In genomic region chr22:29578462-29578861, GRCh38 we compare ENCODE assay signal across 13 cellular contexts. TPM values are rescaled to one million over a fixed set of nuclear protein-coding genes. Genes with fewer than 3 reads are reported as not detected.
DNase-seq lines count a peak whose midpoint lies in the region; TF ChIP-seq lines count a peak whose summit lies in the region.
"Had no signal": no experiment of that assay in that cellular context is flagged by ENCODE, and none has a peak within 500 bp of the region (broad histone marks: within the 10 kb centered on the region; RNA-seq: fewer than 3 reads in every experiment).

No MANE protein-coding gene starts in this region.

- no peak for TF ChIP-seq CTCF in HEK293 (tag by site-specific recombination; IDR thresholded peaks at IDR 0.05)
- no peak for TF ChIP-seq CTCF in OCI-LY7 (conservative IDR thresholded peaks at IDR 0.05; ENCODE audit: low read length)
- TF ChIP-seq CTCF in neural crest cell (conservative IDR thresholded peaks at IDR 0.05) = no peak

- H3K4me1 ChIP-seq in HEK293 (ENCODE audit: control insufficient read depth, insufficient read depth, low read length) (no peaks in the 10 kb centered on the region), OCI-LY7 (ENCODE audit: insufficient read depth, low read length, poor library complexity, severe bottlenecking) (peaks cover 9% of the 10 kb centered on the region), GM23248 (ENCODE audit: insufficient read depth) (no peaks in the 10 kb centered on the region)

- BruUV-seq in OCI-LY7 (replicated peaks; lab: Mats Ljungman, UMichigan) = TSS peak; percentile 37

- H3K4me3 Mint-ChIP-seq in neural crest cell = peak overlapping the region; percentile 57

- H3K9me3 Mint-ChIP-seq in neural crest cell = no peaks in the 10 kb centered on the region
- H3K9me3 Mint-ChIP-seq: CD4-positive, alpha-beta memory T cell had no signal

- peaks cover 20% of the 10 kb centered on the region for H3K4me1 Mint-ChIP-seq in neural crest cell

- H3K27me3 ChIP-seq in GM23248 (replicated peaks; ENCODE audit: insufficient read depth) = no peaks in the 10 kb centered on the region

- no peak overlapping the region for H3K9ac ChIP-seq in GM23248

- WGBS in GM23248 (ENCODE audit: low coverage in 1 of 2, low lambda C conversion rate in 2 of 2, missing lambda C conversion rate in 2 of 2), 2 experiments = 80 to 81% methylated on average over 2 of the region's 2 CpGs

- H3K27ac Mint-ChIP-seq in neural crest cell (ENCODE audit: unreplicated experiment) = no peak overlapping the region
- H3K27ac Mint-ChIP-seq: CD4-positive, alpha-beta memory T cell had no signal

- DNase-seq in OCI-LY7 (ENCODE audit: low spot score) = no peak
- DNase-seq in neural crest cell (ENCODE audit: low read depth, low spot score) = no peak
- no peak for DNase-seq in ureter (ENCODE audit: low spot score)
- no peak for DNase-seq in anterior cingulate cortex (lab: John Stamatoyannopoulos, UW)
- no peak for DNase-seq in GM23248
- DNase-seq: C1 segment of cervical spinal cord; CD4-positive, alpha-beta memory T cell; COR-L47; DMS153; DND-41; H7; HCEC 1CT had no signal

- H3K79me2 ChIP-seq in OCI-LY7 (ENCODE audit: insufficient read depth, low read depth, low read length) (no peaks in the 10 kb centered on the region), GM23248 (ENCODE audit: insufficient read depth) (0 out of 2 replicates have a peak, but pooled peaks cover 5% of the 10 kb centered on the region)

- H4K20me1 ChIP-seq in OCI-LY7 (ENCODE audit: insufficient read depth, low read length) = no peaks in the 10 kb centered on the region
- H4K20me1 ChIP-seq in GM23248 (ENCODE audit: insufficient read depth) = no peaks in the 10 kb centered on the region

- CTCF ChIA-PET in HEK293 (lab: Yijun Ruan, JAX) (interaction anchor here (1.1 kb wide), 1 partner anchor 16 kb away, joined by 4 read pairs; no protein-coding TSS in a partner anchor), OCI-LY7 (lab: Charles Lee; ENCODE audit: unreplicated experiment) (no interaction called here)

- H3K4me2 ChIP-seq in OCI-LY7 (ENCODE audit: low read length) = no peak overlapping the region
- no peak overlapping the region for H3K4me2 ChIP-seq in GM23248 (ENCODE audit: unreplicated experiment)

- H3K27me3 Mint-ChIP-seq in neural crest cell (ENCODE audit: low read depth) = no peaks in the 10 kb centered on the region
- H3K27me3 Mint-ChIP-seq: CD4-positive, alpha-beta memory T cell had no signal

- H3K4me3 ChIP-seq in HEK293 (ENCODE audit: low read depth, low read length) (no peak overlapping the region), OCI-LY7 (ENCODE audit: low read depth, low read length, poor library complexity, severe bottlenecking) (no peak overlapping the region), GM23248 (no peak overlapping the region)

- intact Hi-C loops in OCI-LY7 (cut with micrococcal nuclease; ENCODE audit: unreplicated experiment) = no loop called here

- H3K9me2 ChIP-seq in OCI-LY7 (ENCODE audit: insufficient read depth, low read length) = no peaks in the 10 kb centered on the region
- no peaks in the 10 kb centered on the region for H3K9me2 ChIP-seq in GM23248 (ENCODE audit: insufficient read depth)

- H3K36me3 ChIP-seq in HEK293 (ENCODE audit: control insufficient read depth in 2 of 2, insufficient read depth in 1 of 2, low read length in 2 of 2) (peaks cover 4 to 10% of the 10 kb centered on the region in 2 experiments; a peak in 2 of 3 replicates), OCI-LY7 (ENCODE audit: insufficient read depth, low read length) (no peaks in the 10 kb centered on the region), GM23248 (ENCODE audit: low read depth) (no peaks in the 10 kb centered on the region)

- H3K9me3 ChIP-seq in HEK293 (ENCODE audit: control insufficient read depth, insufficient read depth, low read depth, low read length) (no peaks in the 10 kb centered on the region), OCI-LY7 (ENCODE audit: low read length) (no peaks in the 10 kb centered on the region), GM23248 (ENCODE audit: low read depth) (no peaks in the 10 kb centered on the region)

- POLR2A ChIA-PET in HEK293 (lab: Yijun Ruan, JAX) (interaction anchor here (0.6 to 2.4 kb wide), 5 partner anchors 18 to 675 kb away, joined by 3 to 19 read pairs (median 6); partner anchors contain the start of gene THOC5), OCI-LY7 (lab: Charles Lee) (no interaction called here)

- peaks cover 2% of the 10 kb centered on the region for H3K36me3 Mint-ChIP-seq in neural crest cell (ENCODE audit: low read depth)

- H3K27ac ChIP-seq in HEK293 (ENCODE audit: extremely low read depth, low read depth, low read length) (no peak overlapping the region), OCI-LY7 (ENCODE audit: low read depth, low read length, poor library complexity, severe bottlenecking) (no peak overlapping the region), GM23248 (no peak overlapping the region)

- H3F3A ChIP-seq in GM23248 (ENCODE audit: insufficient read depth) = no peaks in the 10 kb centered on the region

- in situ Hi-C loops in GM23248 (cut with MboI) = no loop called here

- H2AFZ ChIP-seq in OCI-LY7 (ENCODE audit: low read length) = no peak overlapping the region
- no peak overlapping the region for H2AFZ ChIP-seq in GM23248

TF ChIP-seq in HEK293, 187 proteins besides CTCF, POLR2A, EP300 and RAD21:
- TF ChIP-seq ZNF776 (tag by site-specific recombination; IDR thresholded peaks at IDR 0.05; ENCODE audit: borderline replicate concordance) (no peak), ZNF473 (tag by site-specific recombination; IDR thresholded peaks at IDR 0.05) (no peak), ZNF114 (tag by site-specific recombination; IDR thresholded peaks at IDR 0.05) (no peak), ZNF555 (tag by site-specific recombination; conservative IDR thresholded peaks at IDR 0.05) (no peak), ZBTB49 (tag by site-specific recombination; IDR thresholded peaks at IDR 0.05; ENCODE audit: low read depth) (no peak), ZNF214 (tag by site-specific recombination; IDR thresholded peaks at IDR 0.05; ENCODE audit: borderline replicate concordance) (peak; percentile 99), ZFP41 (tag by site-specific recombination; IDR thresholded peaks at IDR 0.05; ENCODE audit: borderline replicate concordance) (no peak), ZNF184 (tag by site-specific recombination; IDR thresholded peaks at IDR 0.05) (no peak)

RNA-seq across cellular contexts. Expression of gene NIPSNAP1, which starts 2.5 kb away (rescaled TPM):
- 49.4 and 51.8 TPM in 2 replicates for total RNA-seq in OCI-LY7 (2014; rRNA removed; shearing (Covaris generic))
- total RNA-seq in OCI-LY7 (2022) = 61.1 and 61.9 TPM in 2 replicates
- total RNA-seq in neural crest cell = 141 and 147 TPM in 2 replicates
- 67.8 TPM for total RNA-seq in ureter
- total RNA-seq in GM23248 (2014; rRNA removed; shearing (Covaris generic)) = 32.0 and 47.2 TPM in 2 replicates
- polyA plus RNA-seq in GM23248 (2016; fragmentation: Nextera tagmentation; extraction: Ambion mirVana) = 39.3 and 40.5 TPM in 2 replicates

RNA-seq across cellular contexts. Expression of gene THOC5, which starts 24.9 kb away (rescaled TPM):
- total RNA-seq in OCI-LY7 (2014; rRNA removed; shearing (Covaris generic)) = 35.9 and 38.5 TPM in 2 replicates
- total RNA-seq in OCI-LY7 (2022) (52.7 and 56.7 TPM in 2 replicates), neural crest cell (73.2 and 77.1 TPM in 2 replicates), ureter (42.4 TPM)
- total RNA-seq in GM23248 (2014; rRNA removed; shearing (Covaris generic)) = 61.7 and 83.5 TPM in 2 replicates
- 46.9 and 48.9 TPM in 2 replicates for polyA plus RNA-seq in GM23248 (2016; fragmentation: Nextera tagmentation; extraction: Ambion mirVana)

RNA-seq across cellular contexts. Expression of gene NF2, which starts 25.0 kb away (rescaled TPM):
- total RNA-seq in OCI-LY7 (2014; rRNA removed; shearing (Covaris generic)) = 20.8 and 22.2 TPM in 2 replicates
- 31.6 and 34.8 TPM in 2 replicates for total RNA-seq in OCI-LY7 (2022)
- total RNA-seq in neural crest cell = 48.1 and 48.4 TPM in 2 replicates
- 45.0 TPM for total RNA-seq in ureter
- total RNA-seq in GM23248 (2014; rRNA removed; shearing (Covaris generic)) = 109 and 111 TPM in 2 replicates
- 62.9 and 71.8 TPM in 2 replicates for polyA plus RNA-seq in GM23248 (2016; fragmentation: Nextera tagmentation; extraction: Ambion mirVana)
